In the genomic region with DNA sequence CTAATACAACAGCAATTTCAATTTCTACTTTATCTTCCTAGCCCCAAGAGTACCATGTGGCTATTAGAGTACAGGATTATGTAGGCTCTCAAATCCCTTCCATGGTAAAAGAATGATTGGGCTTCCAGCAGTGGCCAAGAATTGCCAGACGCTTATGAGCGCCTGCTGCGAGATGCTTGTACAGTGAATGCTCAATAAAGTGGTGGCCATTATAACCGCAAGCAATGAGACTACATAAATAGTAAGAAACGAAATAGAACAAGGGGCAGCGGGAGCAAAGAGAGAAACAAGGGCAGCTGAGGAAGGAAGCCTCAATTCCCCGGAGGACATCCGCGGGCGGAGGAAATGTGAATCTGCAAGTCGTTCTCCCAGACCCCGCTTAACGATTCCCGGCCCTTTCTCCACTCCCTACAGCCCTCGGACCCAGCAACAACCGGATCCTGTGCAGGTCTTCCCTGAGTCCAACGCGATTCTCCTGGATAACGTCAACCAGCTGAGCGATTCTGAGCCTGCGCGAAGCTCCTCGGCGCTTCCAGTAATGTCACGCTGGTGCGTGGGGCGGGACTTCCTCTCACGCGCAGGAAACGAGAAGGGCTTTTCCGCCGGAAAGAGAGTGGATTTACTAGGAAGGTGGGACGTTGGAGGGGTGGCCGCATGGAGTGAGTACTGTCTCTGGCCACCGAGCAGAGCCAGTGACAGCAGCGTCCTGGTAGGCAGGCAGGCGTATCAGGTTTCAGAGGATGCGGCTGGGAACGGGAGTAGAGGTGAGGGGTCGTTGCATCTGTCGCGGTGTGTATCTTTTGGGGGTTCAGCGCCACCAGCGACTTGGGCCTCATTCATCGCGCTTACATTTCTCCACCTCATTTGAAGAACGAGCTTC, we compare ENCODE assay signal across 1 cellular context.
A peak's percentile ranks its signal among the peaks of the same experiment; 100 is the strongest.
TF ChIP-seq lines count a peak whose summit lies in the region.

No MANE protein-coding gene starts in this region.

TF ChIP-seq in HepG2, 621 proteins besides CTCF, POLR2A, EP300 and RAD21 (continued from another document and continues in another):
- TF ChIP-seq, protein P1, sequence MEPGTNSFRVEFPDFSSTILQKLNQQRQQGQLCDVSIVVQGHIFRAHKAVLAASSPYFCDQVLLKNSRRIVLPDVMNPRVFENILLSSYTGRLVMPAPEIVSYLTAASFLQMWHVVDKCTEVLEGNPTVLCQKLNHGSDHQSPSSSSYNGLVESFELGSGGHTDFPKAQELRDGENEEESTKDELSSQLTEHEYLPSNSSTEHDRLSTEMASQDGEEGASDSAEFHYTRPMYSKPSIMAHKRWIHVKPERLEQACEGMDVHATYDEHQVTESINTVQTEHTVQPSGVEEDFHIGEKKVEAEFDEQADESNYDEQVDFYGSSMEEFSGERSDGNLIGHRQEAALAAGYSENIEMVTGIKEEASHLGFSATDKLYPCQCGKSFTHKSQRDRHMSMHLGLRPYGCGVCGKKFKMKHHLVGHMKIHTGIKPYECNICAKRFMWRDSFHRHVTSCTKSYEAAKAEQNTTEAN (CRISPR knock-in tag; conservative IDR thresholded peaks at IDR 0.05), result 0 out of 2 replicates have a peak, but pooled peaks have one; percentile 36
- no peak for TF ChIP-seq KDM6A (CRISPR knock-in tag; IDR thresholded peaks at IDR 0.05; ENCODE audit: low read depth)
- TF ChIP-seq, protein P2, sequence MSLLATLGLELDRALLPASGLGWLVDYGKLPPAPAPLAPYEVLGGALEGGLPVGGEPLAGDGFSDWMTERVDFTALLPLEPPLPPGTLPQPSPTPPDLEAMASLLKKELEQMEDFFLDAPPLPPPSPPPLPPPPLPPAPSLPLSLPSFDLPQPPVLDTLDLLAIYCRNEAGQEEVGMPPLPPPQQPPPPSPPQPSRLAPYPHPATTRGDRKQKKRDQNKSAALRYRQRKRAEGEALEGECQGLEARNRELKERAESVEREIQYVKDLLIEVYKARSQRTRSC (CRISPR knock-in tag; IDR thresholded peaks at IDR 0.05; ENCODE audit: low read depth), result no peak
- TF ChIP-seq, protein P3, sequence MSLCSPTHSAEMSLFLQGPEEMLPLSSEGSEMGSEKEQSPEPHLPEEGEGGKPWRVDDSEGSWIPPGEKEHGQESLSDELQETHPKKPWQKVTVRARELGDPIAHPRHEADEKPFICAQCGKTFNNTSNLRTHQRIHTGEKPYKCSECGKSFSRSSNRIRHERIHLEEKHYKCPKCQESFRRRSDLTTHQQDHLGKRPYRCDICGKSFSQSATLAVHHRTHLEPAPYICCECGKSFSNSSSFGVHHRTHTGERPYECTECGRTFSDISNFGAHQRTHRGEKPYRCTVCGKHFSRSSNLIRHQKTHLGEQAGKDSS (CRISPR knock-in tag; IDR thresholded peaks at IDR 0.05; ENCODE audit: borderline replicate concordance, low read depth), result no peak; the same call in none of the 2 replicates
- no peak for TF ChIP-seq NR2F6 (IDR thresholded peaks at IDR 0.05)
- no peak for TF ChIP-seq NR2F6 (CRISPR knock-in tag; IDR thresholded peaks at IDR 0.05)
- TF ChIP-seq POGZ (CRISPR knock-in tag; IDR thresholded peaks at IDR 0.05), result peak; percentile 61; the same call in 1 of the 2 replicates
- TF ChIP-seq, protein P4, sequence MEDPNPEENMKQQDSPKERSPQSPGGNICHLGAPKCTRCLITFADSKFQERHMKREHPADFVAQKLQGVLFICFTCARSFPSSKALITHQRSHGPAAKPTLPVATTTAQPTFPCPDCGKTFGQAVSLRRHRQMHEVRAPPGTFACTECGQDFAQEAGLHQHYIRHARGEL (CRISPR knock-in tag; IDR thresholded peaks at IDR 0.05), result no peak
- peak; percentile 57 for TF ChIP-seq RBM39 (IDR thresholded peaks at IDR 0.05; ENCODE audit: low read depth, low read length, poor library complexity, severe bottlenecking)
- peak; percentile 92 for TF ChIP-seq DMAP1 (CRISPR knock-in tag; IDR thresholded peaks at IDR 0.05)
- no peak for TF ChIP-seq ESRRA (CRISPR knock-in tag; IDR thresholded peaks at IDR 0.05; ENCODE audit: low read depth)
- peak; percentile 61; the same call in 1 of the 2 replicates for TF ChIP-seq ZNF354B (CRISPR knock-in tag; IDR thresholded peaks at IDR 0.05)
- peak; percentile 93 for TF ChIP-seq YEATS4 (CRISPR knock-in tag; IDR thresholded peaks at IDR 0.05; ENCODE audit: borderline replicate concordance)
- peak; percentile 79; the same call in 1 of the 2 replicates for TF ChIP-seq BRD4 (CRISPR knock-in tag; IDR thresholded peaks at IDR 0.05)
- TF ChIP-seq, protein P5, sequence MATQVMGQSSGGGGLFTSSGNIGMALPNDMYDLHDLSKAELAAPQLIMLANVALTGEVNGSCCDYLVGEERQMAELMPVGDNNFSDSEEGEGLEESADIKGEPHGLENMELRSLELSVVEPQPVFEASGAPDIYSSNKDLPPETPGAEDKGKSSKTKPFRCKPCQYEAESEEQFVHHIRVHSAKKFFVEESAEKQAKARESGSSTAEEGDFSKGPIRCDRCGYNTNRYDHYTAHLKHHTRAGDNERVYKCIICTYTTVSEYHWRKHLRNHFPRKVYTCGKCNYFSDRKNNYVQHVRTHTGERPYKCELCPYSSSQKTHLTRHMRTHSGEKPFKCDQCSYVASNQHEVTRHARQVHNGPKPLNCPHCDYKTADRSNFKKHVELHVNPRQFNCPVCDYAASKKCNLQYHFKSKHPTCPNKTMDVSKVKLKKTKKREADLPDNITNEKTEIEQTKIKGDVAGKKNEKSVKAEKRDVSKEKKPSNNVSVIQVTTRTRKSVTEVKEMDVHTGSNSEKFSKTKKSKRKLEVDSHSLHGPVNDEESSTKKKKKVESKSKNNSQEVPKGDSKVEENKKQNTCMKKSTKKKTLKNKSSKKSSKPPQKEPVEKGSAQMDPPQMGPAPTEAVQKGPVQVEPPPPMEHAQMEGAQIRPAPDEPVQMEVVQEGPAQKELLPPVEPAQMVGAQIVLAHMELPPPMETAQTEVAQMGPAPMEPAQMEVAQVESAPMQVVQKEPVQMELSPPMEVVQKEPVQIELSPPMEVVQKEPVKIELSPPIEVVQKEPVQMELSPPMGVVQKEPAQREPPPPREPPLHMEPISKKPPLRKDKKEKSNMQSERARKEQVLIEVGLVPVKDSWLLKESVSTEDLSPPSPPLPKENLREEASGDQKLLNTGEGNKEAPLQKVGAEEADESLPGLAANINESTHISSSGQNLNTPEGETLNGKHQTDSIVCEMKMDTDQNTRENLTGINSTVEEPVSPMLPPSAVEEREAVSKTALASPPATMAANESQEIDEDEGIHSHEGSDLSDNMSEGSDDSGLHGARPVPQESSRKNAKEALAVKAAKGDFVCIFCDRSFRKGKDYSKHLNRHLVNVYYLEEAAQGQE (IDR thresholded peaks at IDR 0.05; ENCODE audit: borderline replicate concordance in 1 of 2, low read depth in 1 of 2, low read length in 2 of 2), result peak in 1 of 2 experiments; percentile 33; a peak in 1 of 4 replicates
- no peak for TF ChIP-seq ZNF382 (CRISPR knock-in tag; IDR thresholded peaks at IDR 0.05; ENCODE audit: borderline replicate concordance)
- TF ChIP-seq RBFOX2 (IDR thresholded peaks at IDR 0.05; ENCODE audit: low read depth, low read length), result peak; percentile 72
- TF ChIP-seq, protein P6, sequence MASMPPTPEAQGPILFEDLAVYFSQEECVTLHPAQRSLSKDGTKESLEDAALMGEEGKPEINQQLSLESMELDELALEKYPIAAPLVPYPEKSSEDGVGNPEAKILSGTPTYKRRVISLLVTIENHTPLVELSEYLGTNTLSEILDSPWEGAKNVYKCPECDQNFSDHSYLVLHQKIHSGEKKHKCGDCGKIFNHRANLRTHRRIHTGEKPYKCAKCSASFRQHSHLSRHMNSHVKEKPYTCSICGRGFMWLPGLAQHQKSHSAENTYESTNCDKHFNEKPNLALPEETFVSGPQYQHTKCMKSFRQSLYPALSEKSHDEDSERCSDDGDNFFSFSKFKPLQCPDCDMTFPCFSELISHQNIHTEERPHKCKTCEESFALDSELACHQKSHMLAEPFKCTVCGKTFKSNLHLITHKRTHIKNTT (CRISPR knock-in tag; IDR thresholded peaks at IDR 0.05), result no peak
- TF ChIP-seq TEAD2 (CRISPR knock-in tag; IDR thresholded peaks at IDR 0.05), result no peak
- no peak for TF ChIP-seq SRF (IDR thresholded peaks at IDR 0.05; ENCODE audit: low read depth, low read length)
- TF ChIP-seq DR1 (CRISPR knock-in tag; IDR thresholded peaks at IDR 0.05), result peak; percentile 86; the same call in 1 of the 2 replicates
- TF ChIP-seq, protein P7, sequence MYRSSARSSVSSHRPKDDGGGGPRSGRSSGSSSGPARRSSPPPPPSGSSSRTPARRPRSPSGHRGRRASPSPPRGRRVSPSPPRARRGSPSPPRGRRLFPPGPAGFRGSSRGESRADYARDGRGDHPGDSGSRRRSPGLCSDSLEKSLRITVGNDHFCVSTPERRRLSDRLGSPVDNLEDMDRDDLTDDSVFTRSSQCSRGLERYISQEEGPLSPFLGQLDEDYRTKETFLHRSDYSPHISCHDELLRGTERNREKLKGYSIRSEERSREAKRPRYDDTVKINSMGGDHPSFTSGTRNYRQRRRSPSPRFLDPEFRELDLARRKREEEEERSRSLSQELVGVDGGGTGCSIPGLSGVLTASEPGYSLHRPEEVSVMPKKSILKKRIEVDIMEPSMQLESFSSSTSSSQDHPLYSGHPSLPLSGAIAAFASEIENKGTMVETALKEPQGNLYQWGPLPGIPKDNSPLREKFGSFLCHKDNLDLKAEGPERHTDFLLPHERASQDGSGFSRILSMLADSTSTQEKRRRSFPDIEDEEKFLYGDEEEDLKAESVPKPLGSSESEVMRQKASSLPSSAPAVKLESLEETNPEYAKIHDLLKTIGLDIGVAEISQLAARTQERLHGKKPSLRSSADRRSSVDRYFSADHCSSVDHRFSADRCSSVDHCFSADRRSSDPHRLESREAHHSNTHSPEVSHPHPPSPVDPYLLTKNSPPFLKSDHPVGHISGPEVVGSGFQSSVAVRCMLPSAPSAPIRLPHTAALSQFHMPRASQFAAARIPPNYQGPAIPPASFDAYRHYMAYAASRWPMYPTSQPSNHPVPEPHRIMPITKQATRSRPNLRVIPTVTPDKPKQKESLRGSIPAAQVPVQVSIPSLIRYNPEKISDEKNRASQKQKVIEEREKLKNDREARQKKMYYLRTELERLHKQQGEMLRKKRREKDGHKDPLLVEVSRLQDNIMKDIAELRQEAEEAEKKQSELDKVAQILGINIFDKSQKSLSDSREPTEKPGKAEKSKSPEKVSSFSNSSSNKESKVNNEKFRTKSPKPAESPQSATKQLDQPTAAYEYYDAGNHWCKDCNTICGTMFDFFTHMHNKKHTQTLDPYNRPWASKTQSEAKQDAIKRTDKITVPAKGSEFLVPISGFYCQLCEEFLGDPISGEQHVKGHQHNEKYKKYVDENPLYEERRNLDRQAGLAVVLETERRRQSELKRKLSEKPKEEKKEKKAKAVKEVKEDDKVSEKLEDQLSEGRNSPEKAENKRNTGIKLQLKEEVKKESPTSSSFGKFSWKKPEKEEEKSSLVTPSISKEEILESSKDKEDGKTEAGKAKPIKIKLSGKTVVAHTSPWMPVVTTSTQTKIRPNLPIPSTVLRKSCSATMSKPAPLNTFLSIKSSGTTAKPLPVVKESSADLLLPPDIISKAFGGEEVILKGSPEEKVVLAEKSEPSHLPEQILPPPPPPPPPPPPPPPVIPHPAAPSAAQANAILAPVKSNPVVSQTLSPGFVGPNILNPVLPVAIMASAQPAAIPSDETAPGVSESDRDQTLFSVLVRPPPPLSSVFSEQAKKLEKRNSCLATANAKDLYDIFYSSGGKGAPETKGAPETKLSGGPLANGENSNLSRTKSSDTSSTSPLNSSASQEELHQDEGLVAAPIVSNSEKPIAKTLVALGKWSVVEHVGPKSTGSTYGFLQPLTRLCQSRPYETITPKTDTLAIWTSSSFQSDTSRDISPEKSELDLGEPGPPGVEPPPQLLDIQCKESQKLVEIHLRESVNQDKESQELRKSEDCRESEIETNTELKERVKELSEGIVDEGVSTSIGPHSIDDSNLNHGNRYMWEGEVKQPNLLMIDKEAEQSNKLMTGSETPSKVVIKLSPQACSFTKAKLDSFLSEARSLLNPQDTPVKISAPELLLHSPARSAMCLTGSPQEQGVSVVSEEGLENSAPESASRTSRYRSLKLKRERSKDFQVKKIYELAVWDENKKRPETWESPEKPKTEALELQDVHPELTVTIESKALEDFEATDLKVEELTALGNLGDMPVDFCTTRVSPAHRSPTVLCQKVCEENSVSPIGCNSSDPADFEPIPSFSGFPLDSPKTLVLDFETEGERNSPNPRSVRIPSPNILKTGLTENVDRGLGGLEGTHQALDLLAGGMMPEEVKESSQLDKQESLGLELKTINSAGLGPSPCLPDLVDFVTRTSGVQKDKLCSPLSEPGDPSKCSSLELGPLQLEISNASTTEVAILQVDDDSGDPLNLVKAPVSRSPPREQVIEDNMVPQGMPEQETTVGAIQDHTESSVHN (CRISPR knock-in tag; IDR thresholded peaks at IDR 0.05), result 0 out of 2 replicates have a peak, but pooled peaks have one; percentile 51
- TF ChIP-seq RAD51 (IDR thresholded peaks at IDR 0.05; ENCODE audit: borderline replicate concordance), result no peak
- TF ChIP-seq NBN (conservative IDR thresholded peaks at IDR 0.05), result no peak
- TF ChIP-seq, protein P8, sequence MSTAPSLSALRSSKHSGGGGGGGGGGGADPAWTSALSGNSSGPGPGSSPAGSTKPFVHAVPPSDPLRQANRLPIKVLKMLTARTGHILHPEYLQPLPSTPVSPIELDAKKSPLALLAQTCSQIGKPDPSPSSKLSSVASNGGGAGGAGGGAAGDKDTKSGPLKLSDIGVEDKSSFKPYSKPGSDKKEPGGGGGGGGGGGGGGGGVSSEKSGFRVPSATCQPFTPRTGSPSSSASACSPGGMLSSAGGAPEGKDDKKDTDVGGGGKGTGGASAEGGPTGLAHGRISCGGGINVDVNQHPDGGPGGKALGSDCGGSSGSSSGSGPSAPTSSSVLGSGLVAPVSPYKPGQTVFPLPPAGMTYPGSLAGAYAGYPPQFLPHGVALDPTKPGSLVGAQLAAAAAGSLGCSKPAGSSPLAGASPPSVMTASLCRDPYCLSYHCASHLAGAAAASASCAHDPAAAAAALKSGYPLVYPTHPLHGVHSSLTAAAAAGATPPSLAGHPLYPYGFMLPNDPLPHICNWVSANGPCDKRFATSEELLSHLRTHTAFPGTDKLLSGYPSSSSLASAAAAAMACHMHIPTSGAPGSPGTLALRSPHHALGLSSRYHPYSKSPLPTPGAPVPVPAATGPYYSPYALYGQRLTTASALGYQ (CRISPR knock-in tag; IDR thresholded peaks at IDR 0.05), result no peak; the same call in 1 of the 2 replicates
- TF ChIP-seq ZNF766 (CRISPR knock-in tag; IDR thresholded peaks at IDR 0.05; ENCODE audit: borderline replicate concordance), result peak; percentile 63; the same call in 1 of the 2 replicates
- TF ChIP-seq ZNF556 (CRISPR knock-in tag; IDR thresholded peaks at IDR 0.05; ENCODE audit: borderline replicate concordance), result peak; percentile 86; the same call in 1 of the 2 replicates
